Comparison of ENCODE assay signal across 10 cellular contexts in genomic region chr17:46026045-46026814, GRCh38. TPM values are rescaled to one million over a fixed set of nuclear protein-coding genes. Genes with fewer than 3 reads are reported as not detected.
DNase-seq lines count a peak whose midpoint lies in the region; ATAC-seq, FAIRE-seq and TF ChIP-seq lines count a peak whose summit lies in the region.
"Had no signal": no experiment of that assay in that cellular context is flagged by ENCODE, and none has a peak within 500 bp of the region (broad histone marks: within the 10 kb centered on the region; RNA-seq: fewer than 3 reads in every experiment).

No MANE protein-coding gene starts in this region.

- no peaks in the 10 kb centered on the region for H3K9me1 ChIP-seq in K562 (ENCODE audit: control insufficient read depth, insufficient read depth, low read length)

- H4K20me1 ChIP-seq in K562 (replicated peaks; ENCODE audit: control insufficient read depth, insufficient read depth, low read length), result no peaks in the 10 kb centered on the region

- no peaks in the 10 kb centered on the region for H3K27me3 Mint-ChIP-seq in activated T-cell treated with anti-CD3 and anti-CD28 coated beads, Interleukin-2, amount 50 U/mL, for 72 hours (ENCODE audit: low read depth)
- H3K27me3 Mint-ChIP-seq in memory B cell (no peaks in the 10 kb centered on the region), HFFc6 (ENCODE audit: insufficient read depth) (peaks cover 6% of the 10 kb centered on the region)

- 85% methylated on average over 15 of the region's 16 CpGs for WGBS in K562 (ENCODE audit: insufficient coverage, low coverage, missing lambda C conversion rate)
- WGBS in transverse colon (ENCODE audit: low coverage in 1 of 2), 2 donors, result 75 to 87% methylated on average over 1 to 15 of the region's 16 CpGs

- no peaks in the 10 kb centered on the region for H3K79me2 ChIP-seq in K562 (ENCODE audit: control insufficient read depth, insufficient read depth, low read length)

- TF ChIP-seq RAD21 in K562 (CRISPR knock-in tag; conservative IDR thresholded peaks at IDR 0.05 in 1 of 2, IDR thresholded peaks at IDR 0.05 in 1 of 2), result no peak

- H3K4me1 Mint-ChIP-seq in activated T-cell treated with anti-CD3 and anti-CD28 coated beads, Interleukin-2, amount 50 U/mL, for 72 hours (ENCODE audit: low read depth), result peaks cover 10% of the 10 kb centered on the region
- peaks cover 58% of the 10 kb centered on the region for H3K4me1 Mint-ChIP-seq in memory B cell
- no peaks in the 10 kb centered on the region for H3K4me1 Mint-ChIP-seq in HFFc6 (ENCODE audit: low read depth)

- no peak overlapping the region for H3K4me3 Mint-ChIP-seq in activated T-cell treated with anti-CD3 and anti-CD28 coated beads, Interleukin-2, amount 50 U/mL, for 72 hours
- H3K4me3 Mint-ChIP-seq in memory B cell (peak overlapping the region; percentile 42), HFFc6 (no peak overlapping the region)

- no peaks in the 10 kb centered on the region for H3K9me3 Mint-ChIP-seq in activated T-cell treated with anti-CD3 and anti-CD28 coated beads, Interleukin-2, amount 50 U/mL, for 72 hours
- H3K9me3 Mint-ChIP-seq in memory B cell (no peaks in the 10 kb centered on the region), HFFc6 (no peaks in the 10 kb centered on the region)

- peak overlapping the region in 1 of 2 experiments; percentile 37; a peak in 1 of 4 replicates for H3K9ac ChIP-seq in K562 (ENCODE audit: insufficient read depth in 1 of 2, low read depth in 2 of 2, low read length in 2 of 2)

- no peak overlapping the region for H2AFZ ChIP-seq in K562 (ENCODE audit: low read depth, low read length)

- no peak for TF ChIP-seq CTCF in K562 (IDR thresholded peaks at IDR 0.05 in 2 of 3, conservative IDR thresholded peaks at IDR 0.05 in 1 of 3; ENCODE audit: insufficient read depth in 2 of 3, low read depth in 1 of 3, low read length in 3 of 3)
- no peak for TF ChIP-seq CTCF in transverse colon (IDR thresholded peaks at IDR 0.05)
- TF ChIP-seq CTCF in HFFc6 (IDR thresholded peaks at IDR 0.05), result no peak

- H3K4me1 ChIP-seq in K562 (replicated peaks in 1 of 2; ENCODE audit: control insufficient read depth in 2 of 2, insufficient read depth in 2 of 2, low read length in 2 of 2) (peaks cover 0 to 3% of the 10 kb centered on the region in 2 experiments; a peak in 2 of 5 replicates), transverse colon (no peaks in the 10 kb centered on the region)

- H3K4me2 ChIP-seq in K562 (ENCODE audit: insufficient read depth, low read length), result no peak overlapping the region

- no peaks in the 10 kb centered on the region for H3K27me3 ChIP-seq in K562 (ENCODE audit: control insufficient read depth in 2 of 2, insufficient read depth in 2 of 2, low read length in 2 of 2)
- H3K27me3 ChIP-seq in transverse colon, result no peaks in the 10 kb centered on the region

- peaks cover 38% of the 10 kb centered on the region; the same call in 2 of the 3 replicates for H3K36me3 ChIP-seq in K562 (ENCODE audit: control insufficient read depth, insufficient read depth, low read length)
- peaks cover 0 to 17% (median 5%) of the 10 kb centered on the region in 4 donors for H3K36me3 ChIP-seq in transverse colon

- H3K4me3 ChIP-seq in K562 (no peak overlapping the region), transverse colon (no peak overlapping the region)

- in situ Hi-C loops in K562 (cut with MboI) (no loop called here), transverse colon (cut with MboI; ENCODE audit: low pct_ligation_motif_present in 1 of 4, low pct_unique_long_range_greater_than_20kb in 1 of 4, low sequenced_read_pairs in 3 of 4) (loop anchor here in 1 of 4 donors (25.0 kb wide), 1 partner anchor 186 kb away; no protein-coding TSS in a partner anchor)

- no peak for ATAC-seq in activated T-cell treated with anti-CD3 and anti-CD28 coated beads, Interleukin-2, amount 50 U/mL, for 72 hours (replicated peaks in 1 of 2)
- no peak; the same call in 1 of the 3 replicates for ATAC-seq in K562
- peak; percentile 18 for ATAC-seq in memory B cell (ENCODE audit: low read depth)

- DNase-seq in activated T-cell treated with anti-CD3 and anti-CD28 coated beads, Interleukin-2, amount 50 U/mL, for 72 hours, result no peak
- no peak for DNase-seq in activated T-cell treated with anti-CD3 and anti-CD28 coated beads, Interleukin-2, amount 50 U/mL, for 1 hour
- DNase-seq in K562 (ENCODE audit: extremely low read depth in 1 of 4, low spot score in 3 of 4), result no peak
- peak in 1 of 2 donors; percentile 20 for DNase-seq in memory B cell (ENCODE audit: low spot score in 2 of 2)
- peak; percentile 17 for DNase-seq in transverse colon
- DNase-seq in DMS114 treated with DMSO at 0.1 percent for 48 hours (lab: John Stamatoyannopoulos, UW; ENCODE audit: unreplicated experiment), result no peak
- no peak for DNase-seq in HFFc6
- no peak for DNase-seq in GDM1 (lab: John Stamatoyannopoulos, UW)
- DNase-seq: activated CD4-positive, alpha-beta T cell treated with anti-CD3 and anti-CD28 coated beads for 48 hours had no signal

- TF ChIP-seq POLR2A in K562 (conservative IDR thresholded peaks at IDR 0.05) (no peak), transverse colon (IDR thresholded peaks at IDR 0.05) (no peak)

- POLR2A ChIA-PET in K562 (lab: Yijun Ruan, JAX), result interaction anchor here (0.7 to 1.0 kb wide), 2 partner anchors 7 to 66 kb away, joined by 3 read pairs; no protein-coding TSS in a partner anchor

- TF ChIP-seq EP300 in K562 (IDR thresholded peaks at IDR 0.05; ENCODE audit: low read length) (no peak), transverse colon (IDR thresholded peaks at IDR 0.05; ENCODE audit: low read depth) (no peak)

- H3K27ac Mint-ChIP-seq in activated T-cell treated with anti-CD3 and anti-CD28 coated beads, Interleukin-2, amount 50 U/mL, for 72 hours, result peak overlapping the region; percentile 8
- H3K27ac Mint-ChIP-seq in memory B cell, result peak overlapping the region; percentile 89
- no peak overlapping the region; the same call in 1 of the 2 replicates for H3K27ac Mint-ChIP-seq in HFFc6

- FAIRE-seq in K562 (lab: Jason Lieb, UNC), result no peak

- H3K36me3 Mint-ChIP-seq in activated T-cell treated with anti-CD3 and anti-CD28 coated beads, Interleukin-2, amount 50 U/mL, for 72 hours (ENCODE audit: insufficient read depth in 2 of 2), result peaks cover 2 to 8% of the 10 kb centered on the region in 2 donors
- H3K36me3 Mint-ChIP-seq in memory B cell, result peaks cover 21% of the 10 kb centered on the region
- peaks cover 31% of the 10 kb centered on the region for H3K36me3 Mint-ChIP-seq in HFFc6 (ENCODE audit: low read depth)

- CTCF ChIA-PET in K562 (lab: Yijun Ruan, JAX; ENCODE audit: low intra/inter-chr PET ratio), result no interaction called here

- BruUV-seq in K562 (replicated peaks; lab: Mats Ljungman, UMichigan), result no TSS peak

- intact Hi-C loops in K562 (cut with micrococcal nuclease) (no loop called here), transverse colon (cut with DNase I; ENCODE audit: low total_unique reads) (no loop called here)

- H3K9me3 ChIP-seq in K562 (replicated peaks; ENCODE audit: control insufficient read depth, insufficient read depth, low read depth, low read length) (no peaks in the 10 kb centered on the region), transverse colon (no peaks in the 10 kb centered on the region)

- no peak overlapping the region for H3K27ac ChIP-seq in K562 (ENCODE audit: extremely low read depth, low read depth, low read length)
- peak overlapping the region in 1 of 4 donors; percentile 27 for H3K27ac ChIP-seq in transverse colon

TF ChIP-seq in K562, 482 proteins besides CTCF, POLR2A, EP300 and RAD21:
- TF ChIP-seq POLR2G (IDR thresholded peaks at IDR 0.05; ENCODE audit: low read depth, low read length) (0 out of 2 replicates have a peak, but pooled peaks have one; percentile 39), ZNF316 (IDR thresholded peaks at IDR 0.05) (peak; percentile 42; the same call in 1 of the 2 replicates), HNRNPK (IDR thresholded peaks at IDR 0.05; ENCODE audit: low read depth, low read length, poor library complexity, severe bottlenecking) (no peak), MXI1 (IDR thresholded peaks at IDR 0.05; ENCODE audit: low read depth, low read length) (no peak), KDM4B (IDR thresholded peaks at IDR 0.05; ENCODE audit: borderline replicate concordance in 2 of 2, low read depth in 1 of 2) (no peak), HNRNPL (IDR thresholded peaks at IDR 0.05; ENCODE audit: low read depth, low read length) (no peak), C11orf30 (IDR thresholded peaks at IDR 0.05; ENCODE audit: low read depth) (peak; percentile 48; the same call in 1 of the 2 replicates), MAFK (IDR thresholded peaks at IDR 0.05; ENCODE audit: low read length) (0 out of 2 replicates have a peak, but pooled peaks have one; percentile 4), KLF6 (CRISPR knock-in tag; IDR thresholded peaks at IDR 0.05; ENCODE audit: borderline replicate concordance) (no peak)
TF ChIP-seq in K562: peak in this region for 4.

RNA-seq across cellular contexts. Expression of gene STH, which starts 27.2 kb away (rescaled TPM):
- total RNA-seq in activated T-cell treated with anti-CD3 and anti-CD28 coated beads, Interleukin-2, amount 50 U/mL, for 72 hours, result not detected
- 1.4 TPM in 1 of 2 replicates, not detected in the other for total RNA-seq in K562 (2011; cell fraction: chromatin; rRNA removed; ENCODE audit: low replicate concordance)
- total RNA-seq in K562 (2011; cell fraction: nucleolus; rRNA removed), result not detected in 2 replicates
- total RNA-seq in K562 (2011; cell fraction: nucleoplasm; rRNA removed), result not detected in 2 replicates
- total RNA-seq in K562 (2014; rRNA removed) (not detected in 2 replicates), K562 (2014; rRNA removed; fragmentation: Illumina TruSeq; extraction: Trizol) (not detected in 2 replicates), K562 (2015; rRNA removed; fragmentation: Illumina TruSeq; extraction: Trizol) (not detected in 2 replicates), K562 (2021) (not detected in 2 replicates), transverse colon (not detected)
- polyA plus RNA-seq in K562 (2011; rRNA removed) (not detected in 2 replicates), K562 (2014; fragmentation: Illumina TruSeq; extraction: Trizol) (not detected in 2 replicates), K562 (2014; fragmentation: Nextera tagmentation; extraction: Ambion mirVana) (not detected), K562 (2014; rRNA removed) (not detected in 2 replicates)
- polyA plus RNA-seq in K562 (2011; cell fraction: cytosol; rRNA removed), result not detected in 2 replicates
- polyA plus RNA-seq in K562 (2011; cell fraction: nucleus; rRNA removed), result not detected in 2 replicates
- polyA plus RNA-seq in K562 (2012), result not detected in 2 replicates
- polyA minus RNA-seq in K562 (2011; rRNA and poly(A)+ RNA removed), result 0.70 TPM in 1 of 2 replicates, not detected in the other
- polyA minus RNA-seq in K562 (2011; cell fraction: cytosol; rRNA and poly(A)+ RNA removed), result not detected in 2 replicates
- polyA minus RNA-seq in K562 (2011; cell fraction: nucleus; rRNA and poly(A)+ RNA removed), result not detected in 2 replicates
- total RNA-seq in HFFc6 (2021; fragmentation: NEBNext Ultra II Directional; extraction: Animal tissue kit (Norgen Biotek cat#: 25700)), result not detected
- total RNA-seq: RPMI7951 had no signal
